33 cellular contexts compared by ENCODE assay signal in genomic region chrX:78046362-78046761, GRCh38.
"Had no signal": no experiment of that assay in that cellular context is flagged by ENCODE, and none has a peak within 500 bp of the region (broad histone marks: within the 10 kb centered on the region; RNA-seq: fewer than 3 reads in every experiment).

No MANE protein-coding gene starts in this region.

- H3K36me3 ChIP-seq: MG63 had no signal

- H3K27me3 ChIP-seq: MG63 had no signal

- H3K4me3 ChIP-seq: MG63 had no signal

- DNase-seq: Kasumi-1, MG63, MM.1S, MV-4-11, NCI-H1048, NCI-H1092, NCI-H1092 treated with DMSO at 0.1 percent for 48 hours, NCI-H1105, NCI-H1105 treated with DMSO at 0.1 percent for 48 hours, NCI-H1417, NCI-H1417 treated with DMSO at 0.1 percent for 48 hours, NCI-H1436, NCI-H1436 treated with DMSO at 0.1 percent for 48 hours, NCI-H146, NCI-H1694, NCI-H1694 treated with DMSO at 0.1 percent for 48 hours, NCI-H187, NCI-H187 treated with DMSO at 0.1 percent for 48 hours, NCI-H1930, NCI-H2029, NCI-H2029 treated with DMSO at 0.1 percent for 48 hours, NCI-H2081, NCI-H2081 treated with DMSO at 0.1 percent for 48 hours, NCI-H2107, NCI-H2171, NCI-H2171 treated with DMSO at 0.1 percent for 48 hours, NCI-H2227 treated with DMSO at 0.1 percent for 48 hours, NCI-H226, NCI-H345, NCI-H446, NCI-H446 treated with DMSO at 0.1 percent for 48 hours, NCI-H510A, NCI-H510A treated with DMSO at 0.1 percent for 48 hours had no signal

- H3K9me3 ChIP-seq: MG63 had no signal
